Comparison of ENCODE assay signal across 10 cellular contexts in genomic region chr16:85376292-85377095, GRCh38.
DNase-seq lines count a peak whose midpoint lies in the region; ATAC-seq, FAIRE-seq and TF ChIP-seq lines count a peak whose summit lies in the region.
"Had no signal": no experiment of that assay in that cellular context is flagged by ENCODE, and none has a peak within 500 bp of the region (broad histone marks: within the 10 kb centered on the region; RNA-seq: fewer than 3 reads in every experiment).

No MANE protein-coding gene starts in this region.

- H3K27me3 ChIP-seq in H1 (replicated peaks in 1 of 4; ENCODE audit: control insufficient read depth in 3 of 4, extremely low read depth in 1 of 4, insufficient read depth in 3 of 4, low read length in 3 of 4) (no peaks in the 10 kb centered on the region; a peak in 1 of 7 replicates), suprapubic skin (no peaks in the 10 kb centered on the region), uterus (no peaks in the 10 kb centered on the region)

- no peaks in the 10 kb centered on the region; the same call in 1 of the 2 replicates for H3K23me2 ChIP-seq in H1 (ENCODE audit: low read depth, low read length)

- intact Hi-C loops in uterus (cut with DNase I; ENCODE audit: low total_unique reads) = no loop called here

- H3K4me3 ChIP-seq in H1 (ENCODE audit: extremely low read depth in 1 of 4, insufficient read depth in 2 of 4, low read depth in 3 of 4, low read length in 4 of 4) (no peak overlapping the region), suprapubic skin (peak overlapping the region; percentile 27), uterus (no peak overlapping the region)

- no peak overlapping the region for H3K14ac ChIP-seq in H1 (ENCODE audit: insufficient read length)

- no peak overlapping the region for H2BK5ac ChIP-seq in H1 (ENCODE audit: low read depth, low read length)

- H3K4me1 ChIP-seq in H1 (replicated peaks in 1 of 4; ENCODE audit: control insufficient read depth in 3 of 4, insufficient read depth in 4 of 4, low read length in 3 of 4) = peaks cover 0 to 1% (median 0%) of the 10 kb centered on the region in 4 experiments; a peak in 3 of 7 replicates
- peaks cover 93% of the 10 kb centered on the region for H3K4me1 ChIP-seq in suprapubic skin
- H3K4me1 ChIP-seq in uterus = no peaks in the 10 kb centered on the region

- no peak overlapping the region for H2BK20ac ChIP-seq in H1 (ENCODE audit: low read length)

- TF ChIP-seq EP300 in H1 (IDR thresholded peaks at IDR 0.05; ENCODE audit: borderline replicate concordance in 1 of 2, low read depth in 2 of 2, low read length in 2 of 2) (no peak), suprapubic skin (IDR thresholded peaks at IDR 0.05) (no peak)

- H2AK5ac ChIP-seq in H1 (ENCODE audit: low read depth, low read length) = no peak overlapping the region

- no peak overlapping the region for H3K56ac ChIP-seq in H1 (replicated peaks; ENCODE audit: insufficient read length, low read depth, low read length)

- FAIRE-seq in H1 (lab: Jason Lieb, UNC) = no peak

- H3K36me3 ChIP-seq in H1 (ENCODE audit: control insufficient read depth in 2 of 4, insufficient read depth in 4 of 4, low read length in 3 of 4) = no peaks in the 10 kb centered on the region
- H3K36me3 ChIP-seq in suprapubic skin = no peaks in the 10 kb centered on the region
- no peaks in the 10 kb centered on the region for H3K36me3 ChIP-seq in uterus

- no peaks in the 10 kb centered on the region for H3K9me3 ChIP-seq in H1 (ENCODE audit: insufficient read depth in 2 of 2, low read depth in 1 of 2, low read length in 1 of 2)
- no peaks in the 10 kb centered on the region for H3K9me3 ChIP-seq in suprapubic skin
- no peaks in the 10 kb centered on the region for H3K9me3 ChIP-seq in uterus

- TF ChIP-seq POLR2A in H1 (IDR thresholded peaks at IDR 0.05; ENCODE audit: control extremely low read depth in 1 of 2, low read depth in 2 of 2, low read length in 2 of 2) (no peak), suprapubic skin (IDR thresholded peaks at IDR 0.05) (no peak), uterus (IDR thresholded peaks at IDR 0.05) (no peak)

- H2AFZ ChIP-seq in H1 (ENCODE audit: low read length) = no peak overlapping the region

- no peak overlapping the region for H3K23ac ChIP-seq in H1 (ENCODE audit: insufficient read length)

- H4K8ac ChIP-seq in H1 (ENCODE audit: extremely low read depth, insufficient read depth, low read length) = 0 out of 2 replicates have a peak overlapping the region, but pooled peaks have one; percentile 42

- no peak overlapping the region for H2BK12ac ChIP-seq in H1 (ENCODE audit: low read depth, low read length)

- H4K91ac ChIP-seq in H1 (replicated peaks; ENCODE audit: insufficient read length, low read length) = no peak overlapping the region

- no peak for TF ChIP-seq RAD21 in H1 (IDR thresholded peaks at IDR 0.05 in 1 of 2, conservative IDR thresholded peaks at IDR 0.05 in 1 of 2; ENCODE audit: low read depth in 2 of 2, low read length in 2 of 2)

- 92% methylated on average over 27 of the region's 29 CpGs; no CpG with 5 or more reads in 1 of the 2 experiments for WGBS in H1 (ENCODE audit: extremely low coverage in 1 of 2, insufficient coverage in 1 of 2, insufficient read length in 1 of 2, insufficient replicate concordance in 2 of 2, low coverage in 1 of 2, low lambda C conversion rate in 2 of 2, missing lambda C conversion rate in 1 of 2), 2 experiments
- 57% methylated on average over 18 of the region's 29 CpGs for WGBS in suprapubic skin

- H2BK120ac ChIP-seq in H1 (replicated peaks; ENCODE audit: low read depth, low read length) = no peak overlapping the region

- no peak overlapping the region for H3K4me2 ChIP-seq in H1 (ENCODE audit: insufficient read depth in 1 of 2, low read depth in 2 of 2, low read length in 2 of 2)

- no peaks in the 10 kb centered on the region for H3K79me2 ChIP-seq in H1 (ENCODE audit: control insufficient read depth in 1 of 2, insufficient read depth in 2 of 2, low read length in 2 of 2)

- H3K79me1 ChIP-seq in H1 (ENCODE audit: low read depth, low read length) = peaks cover 4% of the 10 kb centered on the region

- H3K18ac ChIP-seq in H1 (ENCODE audit: extremely low read depth, low read length) = no peak overlapping the region

- no peak overlapping the region for H2BK15ac ChIP-seq in H1 (ENCODE audit: low read length)

- H3K4ac ChIP-seq in H1 (replicated peaks; ENCODE audit: insufficient read length, low read depth, low read length) = no peak overlapping the region

- TF ChIP-seq CTCF in H1 (IDR thresholded peaks at IDR 0.05; ENCODE audit: control extremely low read depth in 1 of 3, insufficient read depth in 1 of 3, low read depth in 1 of 3, low read length in 3 of 3) = no peak
- no peak for TF ChIP-seq CTCF in suprapubic skin (IDR thresholded peaks at IDR 0.05)
- no peak for TF ChIP-seq CTCF in uterus (IDR thresholded peaks at IDR 0.05)

- peak; percentile 16 to 55 for DNase-seq in NCI-H446 (lab: John Stamatoyannopoulos, UW)
- DNase-seq in H1 (ENCODE audit: low read depth in 1 of 2, low spot score in 2 of 2) = no peak
- peak; percentile 63 for DNase-seq in midbrain (lab: John Stamatoyannopoulos, UW)
- peak in 1 of 2 donors; percentile 71 for DNase-seq in suprapubic skin (ENCODE audit: low spot score in 2 of 2)
- DNase-seq in uterus = no peak
- DNase-seq: T-cell had no signal

- H3K27ac ChIP-seq in H1 (ENCODE audit: low read depth, low read length) = no peak overlapping the region
- H3K27ac ChIP-seq in suprapubic skin = peak overlapping the region; percentile 38
- H3K27ac ChIP-seq in uterus = no peak overlapping the region

- no peak overlapping the region for H3K9ac ChIP-seq in H1 (replicated peaks in 1 of 4; ENCODE audit: extremely low read depth in 1 of 4, low read depth in 3 of 4, low read length in 3 of 4)

- no peak for ATAC-seq in GM18861 (IDR thresholded peaks at IDR 0.05; ENCODE audit: unreplicated experiment)
- ATAC-seq in HG03354 (IDR thresholded peaks at IDR 0.05; ENCODE audit: poor library complexity, severe bottlenecking, unreplicated experiment) = no peak
- no peak for ATAC-seq in HG02938 (IDR thresholded peaks at IDR 0.05; ENCODE audit: unreplicated experiment)
- ATAC-seq: activated naive CD4-positive, alpha-beta T cell treated with anti-CD3 and anti-CD28 coated beads, Interleukin-2, amount 50 U/mL, for 72 hours; T-cell had no signal

- CTCF ChIA-PET in H1 (lab: Charles Lee; ENCODE audit: partially characterized antibody) = interaction anchor here (0.8 to 3.1 kb wide), 7 partner anchors 8 to 123 kb away, joined by 3 to 9 read pairs (median 3); no protein-coding TSS in a partner anchor

- POLR2A ChIA-PET in H1 (lab: Charles Lee; ENCODE audit: partially characterized antibody) = no interaction called here

- H4K20me1 ChIP-seq in H1 (replicated peaks in 1 of 2; ENCODE audit: control insufficient read depth in 1 of 2, insufficient read depth in 2 of 2, low read length in 2 of 2) = peaks cover 4 to 7% of the 10 kb centered on the region in 2 experiments

- H4K5ac ChIP-seq in H1 (ENCODE audit: insufficient read length, low read depth, low read length) = no peak overlapping the region

TF ChIP-seq in H1, 55 proteins besides CTCF, POLR2A, EP300 and RAD21:
- TF ChIP-seq SAP30 (IDR thresholded peaks at IDR 0.05; ENCODE audit: insufficient read depth, insufficient replicate concordance, low read length) (no peak), MAFK (IDR thresholded peaks at IDR 0.05; ENCODE audit: low read depth, low read length) (no peak), TBP (IDR thresholded peaks at IDR 0.05; ENCODE audit: low read depth, low read length) (no peak), EGR1 (IDR thresholded peaks at IDR 0.05; ENCODE audit: borderline replicate concordance, low read depth, low read length) (no peak), PHF8 (conservative IDR thresholded peaks at IDR 0.05; ENCODE audit: low read depth, low read length) (no peak), BACH1 (IDR thresholded peaks at IDR 0.05; ENCODE audit: low read length) (no peak), E2F6 (IDR thresholded peaks at IDR 0.05) (no peak), RFX5 (IDR thresholded peaks at IDR 0.05; ENCODE audit: borderline replicate concordance, low read depth, low read length) (no peak), NRF1 (IDR thresholded peaks at IDR 0.05; ENCODE audit: low read depth, low read length) (no peak), SUZ12 (IDR thresholded peaks at IDR 0.05; ENCODE audit: low read length) (no peak), POU5F1 (IDR thresholded peaks at IDR 0.05; ENCODE audit: low read depth, low read length) (no peak), RXRA (IDR thresholded peaks at IDR 0.05; ENCODE audit: insufficient read depth, low read depth, low read length) (no peak), CBX5 (IDR thresholded peaks at IDR 0.05; ENCODE audit: low read depth, low read length) (no peak), ATF3 (IDR thresholded peaks at IDR 0.05; ENCODE audit: insufficient read depth, low read depth, low read length) (no peak)

Comparison
In these comparisons a context has a peak if more than half of its experiments do, and no peak if none do; other contexts are left out.
1. DNase-seq: peak in NCI-H446 (2 of 2) and midbrain (single experiment); none in H1 (0 of 2) and uterus (0 of 2).